21 cellular contexts compared by ENCODE assay signal in the genomic region with DNA sequence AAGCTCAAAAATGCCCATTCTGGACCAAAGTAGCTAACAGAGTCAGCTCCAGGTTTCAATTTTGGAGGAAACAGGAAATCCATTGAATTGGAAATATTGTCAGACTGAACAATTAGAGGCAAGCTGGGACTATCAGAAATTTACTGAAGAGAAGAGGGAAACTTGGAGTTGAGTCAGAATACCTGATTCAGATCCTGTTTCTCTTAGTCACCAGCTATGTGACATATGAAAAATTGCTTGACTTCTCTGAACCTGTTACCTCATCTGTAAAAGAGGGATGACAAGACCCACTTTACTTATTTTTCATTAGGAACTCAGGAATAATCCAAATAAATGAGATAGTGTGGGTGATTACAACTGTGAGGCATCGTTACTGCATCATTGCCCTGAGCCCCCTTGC.
"Had no signal": no experiment of that assay in that cellular context is flagged by ENCODE, and none has a peak within 500 bp of the region (broad histone marks: within the 10 kb centered on the region; RNA-seq: fewer than 3 reads in every experiment).

No MANE protein-coding gene starts in this region.

- ATAC-seq: activated CD8-positive, alpha-beta T cell treated with anti-CD3 and anti-CD28 coated beads, Interleukin-2, amount 10 ng/mL, durations not matched to agents 7 days and 5 days; gastroesophageal sphincter; left lung; naive thymus-derived CD8-positive, alpha-beta T cell; stimulated activated naive B cell treated with anti-CD40 and anti-IgM and Interleukin-4, amounts not matched to agents 10 μg/mL and 1 μg/mL and 100 μg/mL, for 72 hours had no signal

- H3K36me3 ChIP-seq: esophagus squamous epithelium, gastroesophageal sphincter, left lung, uterus had no signal

- DNase-seq: activated CD4-positive, alpha-beta T cell treated with anti-CD3 and anti-CD28 coated beads for 1 hour; activated CD4-positive, alpha-beta T cell treated with anti-CD3 and anti-CD28 coated beads, Interleukin-2, amount 50 U/mL, for 1 hour; activated CD8-positive, alpha-beta T cell treated with anti-CD3 and anti-CD28 coated beads, Interleukin-2, amount 10 ng/mL, durations not matched to agents 7 days and 5 days; activated gamma-delta T cell treated with Interleukin-2 at 50 U/mL for 16 hours; anterior cingulate cortex; central memory CD4-positive, alpha-beta T cell; effector memory CD4-positive, alpha-beta T cell; esophagus squamous epithelium; head of caudate nucleus; kidney; left lung; naive thymus-derived CD8-positive, alpha-beta T cell; retina; stimulated activated CD4-positive, alpha-beta T cell treated with anti-CD3 and anti-CD28 coated beads, Interleukin-2, amount 100 ng/mL, for 48 hours; stimulated activated CD8-positive, alpha-beta memory T cell treated with anti-CD3 and anti-CD28 coated beads, Interleukin-4, amount 100 ng/mL, for 48 hours; stimulated activated naive B cell treated with anti-CD40 and anti-IgM and Interleukin-4, amounts not matched to agents 10 μg/mL and 1 μg/mL and 100 μg/mL, for 72 hours; testis; trophoblast cell; uterus had no signal

- H3K27me3 ChIP-seq: testis, uterus had no signal

- H3K4me3 ChIP-seq: esophagus squamous epithelium, gastroesophageal sphincter, left lung, lung, testis, uterus had no signal

- H3K4me1 ChIP-seq: gastroesophageal sphincter, left lung, testis, uterus had no signal

- H3K27ac ChIP-seq: esophagus squamous epithelium, gastroesophageal sphincter, left lung, testis, uterus had no signal

- FAIRE-seq: kidney had no signal

- H3K9me3 ChIP-seq: esophagus squamous epithelium, gastroesophageal sphincter, left lung, testis, uterus had no signal
